In the genomic region with DNA sequence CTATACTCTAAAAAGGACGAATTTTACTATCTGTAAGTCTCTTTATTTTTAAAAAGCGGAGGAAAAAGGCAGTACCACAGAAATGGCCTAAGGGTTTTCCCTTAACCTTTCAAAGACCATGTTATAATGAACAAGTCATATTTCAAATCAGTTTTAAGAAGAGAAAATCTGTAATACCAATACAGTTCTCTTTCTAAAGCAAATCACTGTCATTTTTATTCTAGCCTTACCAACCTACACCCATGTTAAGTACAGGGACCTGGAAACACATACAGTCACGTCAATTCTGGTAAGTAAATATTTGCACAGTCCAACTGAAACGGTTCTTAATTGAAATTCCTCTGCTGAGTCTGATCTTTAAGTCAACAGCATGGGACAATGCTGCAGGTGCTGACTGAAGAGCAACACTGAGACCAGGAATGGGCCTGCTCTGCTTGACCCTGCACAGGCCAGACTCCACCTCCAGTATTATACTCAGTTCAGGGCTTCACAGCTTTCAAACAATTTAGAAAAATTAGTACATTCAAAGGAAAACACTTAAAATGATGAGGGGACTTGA, we compare ENCODE assay signal across 1 cellular context.
TF ChIP-seq lines count a peak whose summit lies in the region.

No MANE protein-coding gene starts in this region.

TF ChIP-seq in K562, 482 proteins besides CTCF, POLR2A, EP300 and RAD21:
- TF ChIP-seq FOXA3 (CRISPR knock-in tag; conservative IDR thresholded peaks at IDR 0.05 in 1 of 2, IDR thresholded peaks at IDR 0.05 in 1 of 2) (no peak), ZNF696 (CRISPR knock-in tag; conservative IDR thresholded peaks at IDR 0.05) (no peak), ARID1B (IDR thresholded peaks at IDR 0.05) (no peak), ZNF253 (CRISPR knock-in tag; conservative IDR thresholded peaks at IDR 0.05) (no peak), ZNF224 (CRISPR knock-in tag; IDR thresholded peaks at IDR 0.05) (no peak)
- TF ChIP-seq, protein P1, sequence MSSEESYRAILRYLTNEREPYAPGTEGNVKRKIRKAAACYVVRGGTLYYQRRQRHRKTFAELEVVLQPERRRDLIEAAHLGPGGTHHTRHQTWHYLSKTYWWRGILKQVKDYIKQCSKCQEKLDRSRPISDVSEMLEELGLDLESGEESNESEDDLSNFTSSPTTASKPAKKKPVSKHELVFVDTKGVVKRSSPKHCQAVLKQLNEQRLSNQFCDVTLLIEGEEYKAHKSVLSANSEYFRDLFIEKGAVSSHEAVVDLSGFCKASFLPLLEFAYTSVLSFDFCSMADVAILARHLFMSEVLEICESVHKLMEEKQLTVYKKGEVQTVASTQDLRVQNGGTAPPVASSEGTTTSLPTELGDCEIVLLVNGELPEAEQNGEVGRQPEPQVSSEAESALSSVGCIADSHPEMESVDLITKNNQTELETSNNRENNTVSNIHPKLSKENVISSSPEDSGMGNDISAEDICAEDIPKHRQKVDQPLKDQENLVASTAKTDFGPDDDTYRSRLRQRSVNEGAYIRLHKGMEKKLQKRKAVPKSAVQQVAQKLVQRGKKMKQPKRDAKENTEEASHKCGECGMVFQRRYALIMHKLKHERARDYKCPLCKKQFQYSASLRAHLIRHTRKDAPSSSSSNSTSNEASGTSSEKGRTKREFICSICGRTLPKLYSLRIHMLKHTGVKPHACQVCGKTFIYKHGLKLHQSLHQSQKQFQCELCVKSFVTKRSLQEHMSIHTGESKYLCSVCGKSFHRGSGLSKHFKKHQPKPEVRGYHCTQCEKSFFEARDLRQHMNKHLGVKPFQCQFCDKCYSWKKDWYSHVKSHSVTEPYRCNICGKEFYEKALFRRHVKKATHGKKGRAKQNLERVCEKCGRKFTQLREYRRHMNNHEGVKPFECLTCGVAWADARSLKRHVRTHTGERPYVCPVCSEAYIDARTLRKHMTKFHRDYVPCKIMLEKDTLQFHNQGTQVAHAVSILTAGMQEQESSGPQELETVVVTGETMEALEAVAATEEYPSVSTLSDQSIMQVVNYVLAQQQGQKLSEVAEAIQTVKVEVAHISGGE (CRISPR knock-in tag; IDR thresholded peaks at IDR 0.05): peak in 1 of 3 experiments; percentile 22; a peak in 1 of 6 replicates
